18 cellular contexts compared by ENCODE assay signal in genomic region chr9:93220627-93221425, GRCh38. TPM values are rescaled to one million over a fixed set of nuclear protein-coding genes. Genes with fewer than 3 reads are reported as not detected.
DNase-seq lines count a peak whose midpoint lies in the region; ATAC-seq, FAIRE-seq and TF ChIP-seq lines count a peak whose summit lies in the region.
"Had no signal": no experiment of that assay in that cellular context is flagged by ENCODE, and none has a peak within 500 bp of the region (broad histone marks: within the 10 kb centered on the region; RNA-seq: fewer than 3 reads in every experiment).

No MANE protein-coding gene starts in this region.

- ATAC-seq in heart left ventricle (peak in 2 of 4 donors; percentile 16 to 41), gastrocnemius medialis (no peak)
- no peak for ATAC-seq in stimulated activated memory B cell treated with anti-CD40 and anti-IgM and Interleukin-4, amounts not matched to agents 10 μg/mL and 1 μg/mL and 100 μg/mL, for 72 hours
- ATAC-seq: A549, GM12878, HCT116 had no signal

- WGBS in heart left ventricle, 4 donors: 67 to 76% (median 72%) methylated on average over 2 to 13 of the region's 13 CpGs

- H3K27ac Mint-ChIP-seq in stimulated activated memory B cell treated with anti-CD40 and anti-IgM and Interleukin-4, amounts not matched to agents 10 μg/mL and 1 μg/mL and 100 μg/mL, for 72 hours: no peak overlapping the region
- H3K27ac Mint-ChIP-seq: CD8-positive, alpha-beta memory T cell had no signal

- no peak overlapping the region for H3K4me3 ChIP-seq in BLaER1 treated with 17β-estradiol and CSF1 and Interleukin-3, amounts not matched to agents 10 nM and 100 nM
- no peak overlapping the region for H3K4me3 ChIP-seq in heart left ventricle
- no peak overlapping the region for H3K4me3 ChIP-seq in kidney (ENCODE audit: low read length in 2 of 2)
- H3K4me3 ChIP-seq in gastrocnemius medialis: no peak overlapping the region
- H3K4me3 ChIP-seq: A549, GM12878, GM23248 had no signal

- peaks cover 42 to 85% (median 79%) of the 10 kb centered on the region in 10 experiments for H3K4me1 ChIP-seq in BLaER1 treated with 17β-estradiol and CSF1 and Interleukin-3, amounts not matched to agents 10 nM and 100 nM
- H3K4me1 ChIP-seq in heart left ventricle (peaks cover 0 to 88% (median 34%) of the 10 kb centered on the region in 12 donors), kidney (ENCODE audit: control insufficient read depth in 1 of 2, insufficient read depth in 1 of 2, low read depth in 1 of 2, low read length in 2 of 2) (no peaks in the 10 kb centered on the region), gastrocnemius medialis (peaks cover 72% of the 10 kb centered on the region in 2 donors)
- H3K4me1 ChIP-seq: Caco-2 had no signal

- in situ Hi-C loops in gastrocnemius medialis (cut with MboI; ENCODE audit: low sequenced_read_pairs in 4 of 4): no loop called here

- peak overlapping the region in 8 of 11 experiments; percentile 80 to 96 (median 86); a peak in 17 of 22 replicates for H3K4me2 ChIP-seq in BLaER1 treated with 17β-estradiol and CSF1 and Interleukin-3, amounts not matched to agents 10 nM and 100 nM
- H3K4me2 ChIP-seq: A549 had no signal

- H4K20me1 ChIP-seq in BLaER1 treated with 17β-estradiol and CSF1 and Interleukin-3, amounts not matched to agents 10 nM and 100 nM: peaks cover 0 to 52% (median 13%) of the 10 kb centered on the region in 11 experiments; a peak in 15 of 22 replicates

- peaks cover 3 to 8% (median 5%) of the 10 kb centered on the region in 11 experiments; a peak in 17 of 22 replicates for H3K9me3 ChIP-seq in BLaER1 treated with 17β-estradiol and CSF1 and Interleukin-3, amounts not matched to agents 10 nM and 100 nM (replicated peaks in 1 of 11)
- H3K9me3 ChIP-seq in heart left ventricle (peaks cover 0 to 3% (median 0%) of the 10 kb centered on the region in 12 donors), kidney (ENCODE audit: control insufficient read depth in 1 of 2, low read length in 2 of 2) (no peaks in the 10 kb centered on the region), gastrocnemius medialis (no peaks in the 10 kb centered on the region)
- H3K9me3 ChIP-seq: BE2C, Caco-2 had no signal

- no peak overlapping the region for H3K4me3 Mint-ChIP-seq in stimulated activated memory B cell treated with anti-CD40 and anti-IgM and Interleukin-4, amounts not matched to agents 10 μg/mL and 1 μg/mL and 100 μg/mL, for 72 hours
- H3K4me3 Mint-ChIP-seq: CD8-positive, alpha-beta memory T cell had no signal

- peaks cover 0 to 2% (median 0%) of the 10 kb centered on the region in 11 experiments; a peak in 1 of 22 replicates for H3K36me3 ChIP-seq in BLaER1 treated with 17β-estradiol and CSF1 and Interleukin-3, amounts not matched to agents 10 nM and 100 nM
- H3K36me3 ChIP-seq in heart left ventricle: no peaks in the 10 kb centered on the region
- no peaks in the 10 kb centered on the region for H3K36me3 ChIP-seq in kidney (ENCODE audit: control insufficient read depth in 1 of 2, insufficient read depth in 2 of 2, low read length in 2 of 2)
- H3K36me3 ChIP-seq in gastrocnemius medialis: no peaks in the 10 kb centered on the region
- H3K36me3 ChIP-seq: BE2C had no signal

- no peak overlapping the region for H3K9ac ChIP-seq in BLaER1 treated with 17β-estradiol and CSF1 and Interleukin-3, amounts not matched to agents 10 nM and 100 nM
- no peak overlapping the region for H3K9ac ChIP-seq in kidney (ENCODE audit: low read length in 2 of 2)
- H3K9ac ChIP-seq: GM23248 had no signal

- TF ChIP-seq POLR2A in heart left ventricle (IDR thresholded peaks at IDR 0.05) (no peak), gastrocnemius medialis (IDR thresholded peaks at IDR 0.05) (no peak)

- H3K27ac ChIP-seq in BLaER1 treated with 17β-estradiol and CSF1 and Interleukin-3, amounts not matched to agents 10 nM and 100 nM: no peak overlapping the region
- H3K27ac ChIP-seq in heart left ventricle: peak overlapping the region in 6 of 12 donors; percentile 9 to 83 (median 28)
- H3K27ac ChIP-seq in kidney (ENCODE audit: low read depth in 2 of 2, low read length in 2 of 2): no peak overlapping the region
- H3K27ac ChIP-seq in gastrocnemius medialis: peak overlapping the region; percentile 97 to 99 (median 98)
- H3K27ac ChIP-seq: A549, GM23248, HL-60 had no signal

- TF ChIP-seq CTCF in heart left ventricle (IDR thresholded peaks at IDR 0.05): no peak
- TF ChIP-seq CTCF in kidney (IDR thresholded peaks at IDR 0.05; ENCODE audit: borderline replicate concordance, extremely low read depth, insufficient read depth): no peak
- TF ChIP-seq CTCF in gastrocnemius medialis (IDR thresholded peaks at IDR 0.05 in 4 of 5, conservative IDR thresholded peaks at IDR 0.05 in 1 of 5): no peak

- peaks cover 34% of the 10 kb centered on the region for H3K27me3 Mint-ChIP-seq in stimulated activated memory B cell treated with anti-CD40 and anti-IgM and Interleukin-4, amounts not matched to agents 10 μg/mL and 1 μg/mL and 100 μg/mL, for 72 hours

- peak in 3 of 5 donors; percentile 10 to 76 (median 61) for DNase-seq in heart left ventricle
- peak; percentile 66 for DNase-seq in kidney
- DNase-seq in gastrocnemius medialis: peak; percentile 40 to 67
- no peak for DNase-seq in NAMALWA (ENCODE audit: low spot score)
- DNase-seq in cortex of kidney (lab: John Stamatoyannopoulos, UW): no peak
- DNase-seq: BE2C; Caco-2; CD8-positive, alpha-beta memory T cell; GM23248 had no signal

- H3K36me3 Mint-ChIP-seq in stimulated activated memory B cell treated with anti-CD40 and anti-IgM and Interleukin-4, amounts not matched to agents 10 μg/mL and 1 μg/mL and 100 μg/mL, for 72 hours: peaks cover 2% of the 10 kb centered on the region

- intact Hi-C loops in heart left ventricle (cut with DNase I): loop anchor here in 1 of 10 donors (5.0 kb wide), 1 partner anchor 59 kb away; no protein-coding TSS in a partner anchor
- intact Hi-C loops in kidney (cut with DNase I): no loop called here
- intact Hi-C loops in gastrocnemius medialis (cut with DNase I; ENCODE audit: low total_unique reads): no loop called here

- H3K27me3 ChIP-seq in BLaER1 treated with 17β-estradiol and CSF1 and Interleukin-3, amounts not matched to agents 10 nM and 100 nM: peaks cover 0 to 35% (median 0%) of the 10 kb centered on the region in 11 experiments; a peak in 4 of 22 replicates
- H3K27me3 ChIP-seq in heart left ventricle (no peaks in the 10 kb centered on the region), gastrocnemius medialis (no peaks in the 10 kb centered on the region)
- H3K27me3 ChIP-seq: BE2C had no signal

- peaks cover 20% of the 10 kb centered on the region for H3K4me1 Mint-ChIP-seq in stimulated activated memory B cell treated with anti-CD40 and anti-IgM and Interleukin-4, amounts not matched to agents 10 μg/mL and 1 μg/mL and 100 μg/mL, for 72 hours
- H3K4me1 Mint-ChIP-seq: CD8-positive, alpha-beta memory T cell had no signal

- FAIRE-seq in kidney (lab: Jason Lieb, UNC): no peak
- FAIRE-seq: A549, GM12878, GM18507, H54 had no signal

- peaks cover under 1% of the 10 kb centered on the region for H3K9me3 Mint-ChIP-seq in stimulated activated memory B cell treated with anti-CD40 and anti-IgM and Interleukin-4, amounts not matched to agents 10 μg/mL and 1 μg/mL and 100 μg/mL, for 72 hours

RNA-seq across cellular contexts. Expression of gene WNK2, which starts 36.9 kb away (rescaled TPM):
- total RNA-seq in heart left ventricle: 100 to 1,000 TPM; 107 to 206 (median 129) TPM
- polyA plus RNA-seq in heart left ventricle: 10 to 100 TPM; 29.4 to 97.5 TPM
- 4.8 TPM for total RNA-seq in kidney
- 1.5 TPM for polyA plus RNA-seq in kidney (ENCODE audit: insufficient read depth, low read depth, low replicate concordance)
- total RNA-seq in gastrocnemius medialis: 10 to 100 TPM; 11.3 to 43.0 (median 24.7) TPM
- total RNA-seq: GM23248 had no signal
- polyA plus RNA-seq: AG04450; CD8-positive, alpha-beta memory T cell; GM12878; GM23248 had no signal

Comparison
In these comparisons a context has a peak if more than half of its experiments do, and no peak if none do; other contexts are left out.
1. H3K27ac ChIP-seq: peak in gastrocnemius medialis (4 of 4); none in BLaER1 treated with 17β-estradiol and CSF1 and Interleukin-3, amounts not matched to agents 10 nM and 100 nM (0 of 11) and kidney (0 of 2).
2. DNase-seq: peak in heart left ventricle (3 of 5), kidney (single experiment) and gastrocnemius medialis (2 of 2); none in NAMALWA (single experiment) and cortex of kidney (single experiment).